29 cellular contexts compared by ENCODE assay signal in genomic region chr7:157864911-157865310, GRCh38.
"Had no signal": no experiment of that assay in that cellular context is flagged by ENCODE, and none has a peak within 500 bp of the region (broad histone marks: within the 10 kb centered on the region; RNA-seq: fewer than 3 reads in every experiment).

No MANE protein-coding gene starts in this region.

- H3K27ac ChIP-seq: brain microvascular endothelial cell, epithelial cell of prostate, esophagus squamous epithelium, gastroesophageal sphincter had no signal

- H3K36me3 Mint-ChIP-seq: activated CD4-positive, alpha-beta memory T cell treated with anti-CD3 and anti-CD28 coated beads for 36 hours; activated CD8-positive, alpha-beta memory T cell treated with anti-CD3 and anti-CD28 coated beads, Interleukin-2, amount 10 ng/mL, durations not matched to agents 7 days and 5 days; activated naive CD4-positive, alpha-beta T cell treated with anti-CD3 and anti-CD28 coated beads, Interleukin-2, amount 10 ng/mL, durations not matched to agents 7 days and 5 days; activated naive CD8-positive, alpha-beta T cell treated with anti-CD3 and anti-CD28 coated beads, Interleukin-2, amount 10 ng/mL, durations not matched to agents 7 days and 5 days had no signal

- H3K9me3 Mint-ChIP-seq: activated CD4-positive, alpha-beta memory T cell treated with anti-CD3 and anti-CD28 coated beads for 36 hours; activated CD4-positive, alpha-beta T cell treated with anti-CD3 and anti-CD28 coated beads, Interleukin-2, amount 10 ng/mL, durations not matched to agents 24 days and 14 days; activated naive CD8-positive, alpha-beta T cell treated with anti-CD3 and anti-CD28 coated beads, Interleukin-2, amount 10 ng/mL, durations not matched to agents 7 days and 5 days; activated T-helper 2 cell treated with anti-CD3 and anti-CD28 coated beads, Interferon-gamma antibody, Interleukin-2, Interleukin-4, amounts not matched to agents 10 μg/mL and 5 μg/mL and 100 μg/mL, durations not matched to agents 14 hours and 24 hours and 36 hours; central memory CD8-positive, alpha-beta T cell; T-helper 2 cell treated with Interferon-gamma antibody and Interleukin-4, amounts not matched to agents 5 μg/mL and 100 μg/mL, for 36 hours had no signal

- H3K4me1 Mint-ChIP-seq: activated CD4-positive, alpha-beta T cell treated with anti-CD3 and anti-CD28 coated beads, Interleukin-2, amount 10 ng/mL, durations not matched to agents 24 days and 14 days; activated CD8-positive, alpha-beta memory T cell treated with anti-CD3 and anti-CD28 coated beads, Interleukin-2, amount 10 ng/mL, durations not matched to agents 7 days and 5 days; activated naive CD4-positive, alpha-beta T cell treated with anti-CD3 and anti-CD28 coated beads, Interleukin-2, amount 10 ng/mL, durations not matched to agents 7 days and 5 days; activated naive CD8-positive, alpha-beta T cell treated with anti-CD3 and anti-CD28 coated beads, Interleukin-2, amount 10 ng/mL, durations not matched to agents 7 days and 5 days; central memory CD8-positive, alpha-beta T cell; T-helper 17 cell had no signal

- H3K4me1 ChIP-seq: esophagus squamous epithelium, gastroesophageal sphincter had no signal

- H3K36me3 ChIP-seq: brain microvascular endothelial cell, esophagus squamous epithelium, gastroesophageal sphincter had no signal

- H3K27ac Mint-ChIP-seq: activated CD4-positive, alpha-beta memory T cell treated with anti-CD3 and anti-CD28 coated beads for 36 hours; activated CD4-positive, alpha-beta T cell treated with anti-CD3 and anti-CD28 coated beads for 36 hours; activated CD4-positive, alpha-beta T cell treated with anti-CD3 and anti-CD28 coated beads, Interleukin-2, amount 10 ng/mL, durations not matched to agents 24 days and 14 days; activated CD8-positive, alpha-beta memory T cell treated with anti-CD3 and anti-CD28 coated beads, Interleukin-2, amount 10 ng/mL, durations not matched to agents 7 days and 5 days; activated CD8-positive, alpha-beta T cell treated with anti-CD3 and anti-CD28 coated beads, Interleukin-2, amount 10 ng/mL, durations not matched to agents 7 days and 5 days; activated naive CD4-positive, alpha-beta T cell treated with anti-CD3 and anti-CD28 coated beads, Interleukin-2, amount 10 ng/mL, durations not matched to agents 7 days and 5 days; activated naive CD4-positive, alpha-beta T cell treated with anti-CD3 and anti-CD28 coated beads, Interleukin-2, amount 50 U/mL, for 72 hours; activated naive CD8-positive, alpha-beta T cell treated with anti-CD3 and anti-CD28 coated beads, Interleukin-2, amount 10 ng/mL, durations not matched to agents 7 days and 5 days; activated T-helper 1 cell treated with anti-CD3 and anti-CD28 coated beads, Interleukin-12 subunit alpha, Interleukin-12 subunit beta, Interleukin-2, Interleukin-4 antibody, amounts not matched to agents 30 ng/mL and 10 ng/mL and 1 ng/mL, durations not matched to agents 14 hours and 24 hours and 36 hours; activated T-helper 2 cell treated with anti-CD3 and anti-CD28 coated beads, Interferon-gamma antibody, Interleukin-2, Interleukin-4, amounts not matched to agents 10 μg/mL and 5 μg/mL and 100 μg/mL, durations not matched to agents 14 hours and 24 hours and 36 hours; T-helper 17 cell; T-helper 2 cell treated with Interferon-gamma antibody and Interleukin-4, amounts not matched to agents 5 μg/mL and 100 μg/mL, for 36 hours had no signal

- H3K27me3 Mint-ChIP-seq: activated CD4-positive, alpha-beta memory T cell treated with anti-CD3 and anti-CD28 coated beads for 36 hours; activated CD4-positive, alpha-beta T cell treated with anti-CD3 and anti-CD28 coated beads for 36 hours; activated CD4-positive, alpha-beta T cell treated with anti-CD3 and anti-CD28 coated beads, Interleukin-2, amount 10 ng/mL, durations not matched to agents 24 days and 14 days; activated CD8-positive, alpha-beta memory T cell treated with anti-CD3 and anti-CD28 coated beads, Interleukin-2, amount 10 ng/mL, durations not matched to agents 7 days and 5 days; activated naive CD4-positive, alpha-beta T cell treated with anti-CD3 and anti-CD28 coated beads, Interleukin-2, amount 10 ng/mL, durations not matched to agents 7 days and 5 days had no signal

- ATAC-seq: activated CD4-positive, alpha-beta T cell treated with anti-CD3 and anti-CD28 coated beads for 36 hours; activated CD8-positive, alpha-beta memory T cell treated with anti-CD3 and anti-CD28 coated beads, Interleukin-2, amount 10 ng/mL, durations not matched to agents 7 days and 5 days; activated CD8-positive, alpha-beta T cell treated with anti-CD3 and anti-CD28 coated beads, Interleukin-2, amount 10 ng/mL, durations not matched to agents 7 days and 5 days; activated naive CD4-positive, alpha-beta T cell treated with anti-CD3 and anti-CD28 coated beads, Interleukin-2, amount 50 U/mL, for 72 hours; gastroesophageal sphincter; T-helper 17 cell had no signal

- DNase-seq: activated CD4-positive, alpha-beta memory T cell treated with anti-CD3 and anti-CD28 coated beads for 36 hours; activated CD4-positive, alpha-beta T cell treated with anti-CD3 and anti-CD28 coated beads, Interleukin-2, amount 10 ng/mL, durations not matched to agents 24 days and 14 days; activated CD4-positive, CD25-positive, alpha-beta regulatory T cell; activated CD4-positive, CD25-positive, alpha-beta regulatory T cell treated with anti-CD3 and anti-CD28 coated beads, Interleukin-2, amount 50 U/mL, for 72 hours; activated CD8-positive, alpha-beta memory T cell treated with anti-CD3 and anti-CD28 coated beads, Interleukin-2, amount 10 ng/mL, durations not matched to agents 7 days and 5 days; activated CD8-positive, alpha-beta memory T cell treated with anti-CD3 and anti-CD28 coated beads, Interleukin-2, amount 50 U/mL, for 4 hours; activated CD8-positive, alpha-beta T cell treated with anti-CD3 and anti-CD28 coated beads, Interleukin-2, amount 10 ng/mL, durations not matched to agents 7 days and 5 days; activated effector memory CD4-positive, alpha-beta T cell treated with anti-CD3 and anti-CD28 coated beads, Interleukin-2, amount 50 U/mL, for 16 hours; activated naive CD8-positive, alpha-beta T cell treated with anti-CD3 and anti-CD28 coated beads, Interleukin-2, amount 10 ng/mL, durations not matched to agents 7 days and 5 days; activated T-cell treated with anti-CD3 and anti-CD28 coated beads, Interleukin-2, amount 50 U/mL, for 1 hour; activated T-cell treated with anti-CD3 and anti-CD28 coated beads, Interleukin-2, amount 50 U/mL, for 48 hours; brain microvascular endothelial cell; cortex of kidney; dermis blood vessel endothelial cell; effector CD8-positive, alpha-beta T cell; esophagus squamous epithelium; foreskin melanocyte; T-helper 1 cell; T-helper 17 cell; T1000 had no signal

- H3K27me3 ChIP-seq: brain microvascular endothelial cell, esophagus squamous epithelium, gastroesophageal sphincter had no signal

- H3K4me3 Mint-ChIP-seq: activated CD4-positive, alpha-beta memory T cell treated with anti-CD3 and anti-CD28 coated beads for 36 hours; activated CD4-positive, alpha-beta T cell treated with anti-CD3 and anti-CD28 coated beads for 36 hours; activated CD4-positive, alpha-beta T cell treated with anti-CD3 and anti-CD28 coated beads, Interleukin-2, amount 10 ng/mL, durations not matched to agents 24 days and 14 days; activated CD8-positive, alpha-beta memory T cell treated with anti-CD3 and anti-CD28 coated beads, Interleukin-2, amount 10 ng/mL, durations not matched to agents 7 days and 5 days; activated CD8-positive, alpha-beta T cell treated with anti-CD3 and anti-CD28 coated beads, Interleukin-2, amount 10 ng/mL, durations not matched to agents 7 days and 5 days; activated naive CD4-positive, alpha-beta T cell treated with anti-CD3 and anti-CD28 coated beads, Interleukin-2, amount 10 ng/mL, durations not matched to agents 7 days and 5 days; activated naive CD8-positive, alpha-beta T cell treated with anti-CD3 and anti-CD28 coated beads, Interleukin-2, amount 10 ng/mL, durations not matched to agents 7 days and 5 days; activated T-helper 1 cell treated with anti-CD3 and anti-CD28 coated beads, Interleukin-12 subunit alpha, Interleukin-12 subunit beta, Interleukin-2, Interleukin-4 antibody, amounts not matched to agents 30 ng/mL and 10 ng/mL and 1 ng/mL, durations not matched to agents 14 hours and 24 hours and 36 hours; central memory CD8-positive, alpha-beta T cell; T-helper 17 cell; T-helper 2 cell treated with Interferon-gamma antibody and Interleukin-4, amounts not matched to agents 5 μg/mL and 100 μg/mL, for 36 hours had no signal

- H3K4me3 ChIP-seq: esophagus squamous epithelium, gastroesophageal sphincter had no signal

- H3K9me3 ChIP-seq: esophagus squamous epithelium had no signal
